10 cellular contexts compared by ENCODE assay signal in the genomic region with DNA sequence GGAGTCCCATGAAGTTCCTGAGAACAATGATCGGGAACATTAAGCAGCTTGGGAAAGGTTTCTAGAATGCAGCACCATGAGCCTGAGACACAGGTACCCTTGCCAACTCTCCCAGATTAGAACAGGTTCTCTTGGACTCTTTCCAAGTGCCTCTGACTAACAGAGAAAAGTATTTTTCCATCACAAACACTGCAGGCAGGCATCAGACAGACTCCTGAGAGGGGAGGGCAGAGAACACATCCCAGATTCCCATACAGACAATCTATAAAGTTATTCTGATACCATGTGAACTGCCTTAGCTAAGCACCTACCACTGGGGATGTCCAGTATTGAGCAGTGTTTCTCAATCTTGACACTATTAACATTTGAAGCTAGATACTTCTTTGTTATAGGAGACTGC. TPM values are rescaled to one million over a fixed set of nuclear protein-coding genes. Genes with fewer than 3 reads are reported as not detected.
A peak's percentile ranks its signal among the peaks of the same experiment; 100 is the strongest.
DNase-seq lines count a peak whose midpoint lies in the region; ATAC-seq, FAIRE-seq and TF ChIP-seq lines count a peak whose summit lies in the region.
"Had no signal": no experiment of that assay in that cellular context is flagged by ENCODE, and none has a peak within 500 bp of the region (broad histone marks: within the 10 kb centered on the region; RNA-seq: fewer than 3 reads in every experiment).

No MANE protein-coding gene starts in this region.

- FAIRE-seq in bronchial epithelial cell (lab: Jason Lieb, UNC) (peak; percentile 40), kidney (lab: Jason Lieb, UNC) (no peak)

- DNase-seq in DMS 273 (lab: John Stamatoyannopoulos, UW; ENCODE audit: unreplicated experiment), result peak; percentile 5
- no peak for DNase-seq in DMS 273 treated with DMSO at 0.1 percent for 48 hours (lab: John Stamatoyannopoulos, UW)
- peak; percentile 85 for DNase-seq in bronchial epithelial cell (ENCODE audit: low read depth)
- no peak for DNase-seq in kidney
- DNase-seq in upper lobe of right lung, result no peak
- no peak for DNase-seq in stimulated activated CD4-positive, alpha-beta T cell treated with anti-CD3 and anti-CD28 coated beads, Interleukin-4, amount 100 ng/mL, for 24 hours
- DNase-seq in cortex of kidney (lab: John Stamatoyannopoulos, UW), result no peak
- DNase-seq: NCI-H1417 treated with DMSO at 0.1 percent for 48 hours had no signal

- peak overlapping the region; percentile 10 to 68 for H3K27ac ChIP-seq in kidney (ENCODE audit: low read depth in 2 of 2, low read length in 2 of 2)
- H3K27ac ChIP-seq in upper lobe of right lung, result no peak overlapping the region
- H3K27ac ChIP-seq: 22Rv1 had no signal

- intact Hi-C loops in kidney (cut with DNase I) (no loop called here), upper lobe of right lung (cut with DNase I) (loop anchor here (10.0 kb wide), 1 partner anchor 381 kb away; no protein-coding TSS in a partner anchor)

- H3K27me3 ChIP-seq in bronchial epithelial cell (ENCODE audit: control insufficient read depth, insufficient read depth, low read length) (no peaks in the 10 kb centered on the region), upper lobe of right lung (no peaks in the 10 kb centered on the region)

- H3K9ac ChIP-seq in kidney (ENCODE audit: low read length in 2 of 2), result no peak overlapping the region

- ATAC-seq in upper lobe of right lung, result peak; percentile 37
- no peak for ATAC-seq in HG03565 (IDR thresholded peaks at IDR 0.05; ENCODE audit: unreplicated experiment)

- no peaks in the 10 kb centered on the region for H3K36me3 ChIP-seq in bronchial epithelial cell (ENCODE audit: control insufficient read depth, insufficient read depth, low read length)
- peaks cover 4 to 8% of the 10 kb centered on the region in 2 donors for H3K36me3 ChIP-seq in kidney (ENCODE audit: control insufficient read depth in 1 of 2, insufficient read depth in 2 of 2, low read length in 2 of 2)
- H3K36me3 ChIP-seq in upper lobe of right lung, result peaks cover 43% of the 10 kb centered on the region

- peaks cover 6 to 11% of the 10 kb centered on the region in 2 donors for H3K4me1 ChIP-seq in kidney (ENCODE audit: control insufficient read depth in 1 of 2, insufficient read depth in 1 of 2, low read depth in 1 of 2, low read length in 2 of 2)
- no peaks in the 10 kb centered on the region for H3K4me1 ChIP-seq in upper lobe of right lung

- no peak overlapping the region for H3K4me3 ChIP-seq in bronchial epithelial cell (ENCODE audit: low read depth, low read length)
- H3K4me3 ChIP-seq in kidney (ENCODE audit: low read length in 2 of 2), result no peak overlapping the region
- H3K4me3 ChIP-seq in upper lobe of right lung, result no peak overlapping the region

- TF ChIP-seq CTCF in bronchial epithelial cell (IDR thresholded peaks at IDR 0.05; ENCODE audit: insufficient read depth, low read length, severe bottlenecking) (no peak), kidney (IDR thresholded peaks at IDR 0.05; ENCODE audit: borderline replicate concordance, extremely low read depth, insufficient read depth) (no peak), upper lobe of right lung (IDR thresholded peaks at IDR 0.05) (no peak)

- no peaks in the 10 kb centered on the region for H3K9me3 ChIP-seq in kidney (ENCODE audit: control insufficient read depth in 1 of 2, low read length in 2 of 2)
- H3K9me3 ChIP-seq in upper lobe of right lung, result no peaks in the 10 kb centered on the region

RNA-seq across cellular contexts. Expression of a gene that starts 27.3 kb away (rescaled TPM):
- total RNA-seq in bronchial epithelial cell, result 29.2 and 31.1 TPM in 2 replicates
- total RNA-seq in kidney, result 33.2 TPM
- 63.0 TPM for polyA plus RNA-seq in kidney (ENCODE audit: insufficient read depth, low read depth, low replicate concordance)
- 37.6 TPM for total RNA-seq in upper lobe of right lung

Comparison
In these comparisons a context has a peak if more than half of its experiments do, and no peak if none do; other contexts are left out.
1. DNase-seq: peak in DMS 273 (single experiment) and bronchial epithelial cell (single experiment); none in DMS 273 treated with DMSO at 0.1 percent for 48 hours (single experiment), kidney (single experiment), upper lobe of right lung (single experiment), stimulated activated CD4-positive, alpha-beta T cell treated with anti-CD3 and anti-CD28 coated beads, Interleukin-4, amount 100 ng/mL, for 24 hours (single experiment) and cortex of kidney (single experiment).